18 cellular contexts compared by ENCODE assay signal in genomic region chr18:22552899-22553460, GRCh38.
DNase-seq lines count a peak whose midpoint lies in the region; ATAC-seq, FAIRE-seq and TF ChIP-seq lines count a peak whose summit lies in the region.
"Had no signal": no experiment of that assay in that cellular context is flagged by ENCODE, and none has a peak within 500 bp of the region (broad histone marks: within the 10 kb centered on the region; RNA-seq: fewer than 3 reads in every experiment).

No MANE protein-coding gene starts in this region.

- no TSS peak for BruUV-seq in endothelial cell of umbilical vein (replicated peaks; lab: Mats Ljungman, UMichigan)

- TF ChIP-seq POLR2A in endothelial cell of umbilical vein (IDR thresholded peaks at IDR 0.05; ENCODE audit: low read depth, low read length) = no peak

- H3K4me2 ChIP-seq in endothelial cell of umbilical vein (ENCODE audit: insufficient read depth, low read length) = peak overlapping the region; percentile 68
- no peak overlapping the region for H3K4me2 ChIP-seq in smooth muscle cell

- peaks cover 52% of the 10 kb centered on the region for H3K4me1 ChIP-seq in SJSA1 (replicated peaks)
- H3K4me1 ChIP-seq in endothelial cell of umbilical vein (ENCODE audit: control insufficient read depth, extremely low read depth, insufficient read depth, low read length) = peaks cover 44% of the 10 kb centered on the region
- peaks cover 9% of the 10 kb centered on the region for H3K4me1 ChIP-seq in smooth muscle cell (ENCODE audit: low read depth)

- no peak overlapping the region for H3K9ac ChIP-seq in endothelial cell of umbilical vein (replicated peaks; ENCODE audit: extremely low read depth, insufficient read depth, low read length)
- no peak overlapping the region for H3K9ac ChIP-seq in smooth muscle cell (ENCODE audit: low read depth)

- peak overlapping the region; percentile 86 for H3K27ac ChIP-seq in SJSA1
- H3K27ac ChIP-seq in endothelial cell of umbilical vein (ENCODE audit: insufficient read depth, low read depth, low read length) = peak overlapping the region; percentile 79
- H3K27ac ChIP-seq in smooth muscle cell (ENCODE audit: low read depth) = peak overlapping the region; percentile 84
- H3K27ac ChIP-seq: 22Rv1 had no signal

- WGBS in smooth muscle cell (ENCODE audit: low lambda C conversion rate) = 92% methylated on average over 3 of the region's 3 CpGs

- no peak for TF ChIP-seq CTCF in endothelial cell of umbilical vein (IDR thresholded peaks at IDR 0.05; ENCODE audit: extremely low read depth in 1 of 2, insufficient read depth in 1 of 2, low read depth in 1 of 2, low read length in 2 of 2)
- TF ChIP-seq CTCF in smooth muscle cell (IDR thresholded peaks at IDR 0.05; ENCODE audit: borderline replicate concordance, insufficient read depth, poor library complexity, severe bottlenecking) = no peak

- H3K79me2 ChIP-seq in endothelial cell of umbilical vein (ENCODE audit: control insufficient read depth, insufficient read depth, low read length) (no peaks in the 10 kb centered on the region), smooth muscle cell (ENCODE audit: low read depth) (no peaks in the 10 kb centered on the region)

- no peaks in the 10 kb centered on the region for H4K20me1 ChIP-seq in endothelial cell of umbilical vein (replicated peaks; ENCODE audit: control insufficient read depth, extremely low read depth, insufficient read depth, low read length)
- H4K20me1 ChIP-seq in smooth muscle cell (ENCODE audit: low read depth) = no peaks in the 10 kb centered on the region

- dilution Hi-C loops in endothelial cell of umbilical vein (cut with MboI; ENCODE audit: extremely low pct_ligation_motif_present, low sequenced_read_pairs) = no loop called here

- no peak for FAIRE-seq in endothelial cell of umbilical vein (lab: Jason Lieb, UNC)
- FAIRE-seq: GM18507 had no signal

- peaks cover 6% of the 10 kb centered on the region for H3F3A ChIP-seq in smooth muscle cell (ENCODE audit: low read depth)

- H2AFZ ChIP-seq in endothelial cell of umbilical vein (ENCODE audit: low read depth, low read length) (no peak overlapping the region), smooth muscle cell (ENCODE audit: low read depth) (no peak overlapping the region)

- H3K4me3 ChIP-seq in SJSA1 (no peak overlapping the region), endothelial cell of umbilical vein (replicated peaks in 1 of 3; ENCODE audit: insufficient read depth in 1 of 3, low read depth in 1 of 3, low read length in 3 of 3) (no peak overlapping the region), smooth muscle cell (no peak overlapping the region)
- H3K4me3 ChIP-seq: MG63 had no signal

- ATAC-seq in HG02678 (IDR thresholded peaks at IDR 0.05; ENCODE audit: unreplicated experiment) (no peak), GM18511 (IDR thresholded peaks at IDR 0.05; ENCODE audit: unreplicated experiment) (no peak)

- DNase-seq in NOMO-1 treated with DMSO at 0.1 percent for 48 hours (lab: John Stamatoyannopoulos, UW; ENCODE audit: unreplicated experiment) = peak; percentile 47
- no peak for DNase-seq in NOMO-1 treated with dmso at 0.1 percent for 144 hours (lab: John Stamatoyannopoulos, UW; ENCODE audit: unreplicated experiment)
- DNase-seq in SJSA1 (ENCODE audit: low read depth in 1 of 2, low spot score in 2 of 2) = no peak
- peak; percentile 24 for DNase-seq in endothelial cell of umbilical vein (ENCODE audit: low read depth, low spot score)
- no peak for DNase-seq in smooth muscle cell (lab: John Stamatoyannopoulos, UW; ENCODE audit: unreplicated experiment)
- no peak for DNase-seq in T-helper 2 cell
- DNase-seq: CD4-positive, alpha-beta memory T cell; DMS79; Karpas-422; MG63; NCI-H1092 treated with DMSO at 0.1 percent for 48 hours; NCI-H2081 treated with DMSO at 0.1 percent for 48 hours; NCI-H510A treated with DMSO at 0.1 percent for 48 hours; SHP77 had no signal

- POLR2A ChIA-PET in endothelial cell of umbilical vein (lab: Charles Lee) = no interaction called here

- H3K27me3 ChIP-seq in SJSA1 (replicated peaks) (no peaks in the 10 kb centered on the region), endothelial cell of umbilical vein (ENCODE audit: control insufficient read depth in 2 of 2, insufficient read depth in 2 of 2, low read length in 2 of 2) (no peaks in the 10 kb centered on the region), smooth muscle cell (ENCODE audit: low read depth) (no peaks in the 10 kb centered on the region)
- H3K27me3 ChIP-seq: MG63 had no signal

- no peaks in the 10 kb centered on the region for H3K9me3 ChIP-seq in SJSA1 (replicated peaks)
- no peaks in the 10 kb centered on the region for H3K9me3 ChIP-seq in endothelial cell of umbilical vein (replicated peaks; ENCODE audit: control insufficient read depth, insufficient read depth, low read length)
- no peaks in the 10 kb centered on the region for H3K9me3 ChIP-seq in smooth muscle cell (replicated peaks; ENCODE audit: low read depth)
- H3K9me3 ChIP-seq: MG63 had no signal

- intact Hi-C loops in endothelial cell of umbilical vein (cut with micrococcal nuclease) = loop anchor here (5.0 kb wide), 1 partner anchor 36 kb away; no protein-coding TSS in a partner anchor

- H3K36me3 ChIP-seq in SJSA1 = no peaks in the 10 kb centered on the region
- no peaks in the 10 kb centered on the region for H3K36me3 ChIP-seq in endothelial cell of umbilical vein (ENCODE audit: control insufficient read depth in 2 of 2, extremely low read depth in 1 of 2, insufficient read depth in 2 of 2, low read length in 2 of 2)
- no peaks in the 10 kb centered on the region for H3K36me3 ChIP-seq in smooth muscle cell (ENCODE audit: low read depth)
- H3K36me3 ChIP-seq: MG63 had no signal

- CTCF ChIA-PET in endothelial cell of umbilical vein (lab: Charles Lee) = no interaction called here

- H3K9me1 ChIP-seq in endothelial cell of umbilical vein (replicated peaks; ENCODE audit: control insufficient read depth, extremely low read depth, insufficient read depth, low read length) = no peaks in the 10 kb centered on the region

TF ChIP-seq in endothelial cell of umbilical vein, 7 proteins besides CTCF, POLR2A, EP300 and RAD21:
- TF ChIP-seq MYC (IDR thresholded peaks at IDR 0.05; ENCODE audit: low read depth, low read length) (no peak), POLR2AphosphoS5 (IDR thresholded peaks at IDR 0.05; ENCODE audit: insufficient read depth, low read depth, low read length) (no peak), FOS (IDR thresholded peaks at IDR 0.05; ENCODE audit: borderline replicate concordance, insufficient read depth, low read length) (no peak), JUN (IDR thresholded peaks at IDR 0.05; ENCODE audit: borderline replicate concordance, insufficient read depth, insufficient read length, low read depth) (no peak), GATA2 (IDR thresholded peaks at IDR 0.05; ENCODE audit: insufficient read depth, insufficient read length, low read depth, low read length) (no peak), EZH2 (IDR thresholded peaks at IDR 0.05; ENCODE audit: borderline replicate concordance, low read depth, low read length, severe bottlenecking) (no peak), MAX (IDR thresholded peaks at IDR 0.05; ENCODE audit: insufficient read depth, insufficient read length) (no peak)
TF ChIP-seq in endothelial cell of umbilical vein: peak in this region for 0.

Comparison
In these comparisons a context has a peak if more than half of its experiments do, and no peak if none do; other contexts are left out.
1. DNase-seq: peak in NOMO-1 treated with DMSO at 0.1 percent for 48 hours (single experiment) and endothelial cell of umbilical vein (single experiment); none in NOMO-1 treated with dmso at 0.1 percent for 144 hours (single experiment), SJSA1 (0 of 2), smooth muscle cell (single experiment) and T-helper 2 cell (0 of 5).
2. Peak in every context shown above with its lines, with median percentiles within 50 percentile points of each other: H3K27ac ChIP-seq.